In the genomic region with DNA sequence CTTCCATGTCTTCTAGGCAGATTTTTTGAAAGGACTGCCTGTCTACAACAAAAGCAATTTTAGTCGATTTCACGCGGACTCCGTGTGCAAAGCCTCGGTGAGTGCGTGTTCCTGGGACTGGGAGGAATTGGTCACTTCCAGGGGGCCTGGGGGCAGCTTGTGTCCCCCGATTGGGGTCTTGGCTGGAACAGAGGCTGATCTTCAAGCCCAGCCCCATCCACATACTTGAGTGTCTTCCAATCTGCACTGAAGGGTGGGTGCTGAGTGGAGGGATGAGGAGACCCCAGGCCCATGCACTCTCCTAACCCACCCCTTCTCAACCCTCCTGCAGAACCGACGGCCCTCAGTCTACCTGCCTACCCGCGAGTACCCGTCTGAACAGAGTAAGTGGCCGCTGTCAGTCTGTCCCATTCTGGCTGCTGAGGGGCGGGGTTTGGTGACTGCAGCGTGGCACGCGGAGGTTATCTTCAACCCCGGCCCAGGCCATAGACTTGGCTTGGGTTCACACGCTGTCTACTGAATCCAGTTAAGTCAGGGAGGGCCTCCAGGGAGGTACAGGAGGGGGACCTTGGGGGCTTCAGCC, we compare ENCODE assay signal across 1 cellular context.
A peak's percentile ranks its signal among the peaks of the same experiment; 100 is the strongest.
TF ChIP-seq lines count a peak whose summit lies in the region.

No MANE protein-coding gene starts in this region.

TF ChIP-seq in K562, 482 proteins besides CTCF, POLR2A, EP300 and RAD21:
- TF ChIP-seq RBFOX2 (IDR thresholded peaks at IDR 0.05; ENCODE audit: low read depth, low read length) (peak; percentile 37), RBM25 (IDR thresholded peaks at IDR 0.05; ENCODE audit: low read depth, low read length, severe bottlenecking) (no peak), GABPB2 (CRISPR knock-in tag; conservative IDR thresholded peaks at IDR 0.05) (no peak)
